ENCODE assay signal across 2 cellular contexts in genomic region chr4:150974251-150974640, GRCh38.
TF ChIP-seq lines count a peak whose summit lies in the region.

No MANE protein-coding gene starts in this region.

TF ChIP-seq in HepG2, 621 proteins besides CTCF, POLR2A, EP300 and RAD21 (continues in another document):
- TF ChIP-seq ZNF83 (CRISPR knock-in tag; IDR thresholded peaks at IDR 0.05; ENCODE audit: borderline replicate concordance) (no peak), ATF3 (CRISPR knock-in tag; IDR thresholded peaks at IDR 0.05) (no peak), ZNF775 (CRISPR knock-in tag; IDR thresholded peaks at IDR 0.05; ENCODE audit: borderline replicate concordance) (no peak), AHDC1 (CRISPR knock-in tag; IDR thresholded peaks at IDR 0.05; ENCODE audit: borderline replicate concordance) (peak; percentile 5; the same call in 1 of the 2 replicates), E2F1 (CRISPR knock-in tag; IDR thresholded peaks at IDR 0.05) (no peak), REPIN1 (CRISPR knock-in tag; IDR thresholded peaks at IDR 0.05; ENCODE audit: borderline replicate concordance, low read depth) (no peak), ZNF558 (CRISPR knock-in tag; IDR thresholded peaks at IDR 0.05; ENCODE audit: borderline replicate concordance) (no peak), SOX6 (IDR thresholded peaks at IDR 0.05) (no peak), SOX6 (CRISPR knock-in tag; IDR thresholded peaks at IDR 0.05) (peak; percentile 44; the same call in 1 of the 2 replicates), SIX4 (CRISPR knock-in tag; IDR thresholded peaks at IDR 0.05) (peak; percentile 11; the same call in 1 of the 2 replicates), NFATC3 (CRISPR knock-in tag; IDR thresholded peaks at IDR 0.05) (no peak), PCBP1 (IDR thresholded peaks at IDR 0.05; ENCODE audit: borderline replicate concordance, low read depth, low read length) (no peak), PHF5A (CRISPR knock-in tag; IDR thresholded peaks at IDR 0.05; ENCODE audit: low read depth, unreplicated experiment) (peak; percentile 19), PHF20 (CRISPR knock-in tag; IDR thresholded peaks at IDR 0.05) (no peak), RFX3 (CRISPR knock-in tag; IDR thresholded peaks at IDR 0.05) (no peak), RCOR2 (CRISPR knock-in tag; IDR thresholded peaks at IDR 0.05) (0 out of 2 replicates have a peak, but pooled peaks have one; percentile 6), CC2D1A (CRISPR knock-in tag; IDR thresholded peaks at IDR 0.05) (no peak), ZNF678 (CRISPR knock-in tag; IDR thresholded peaks at IDR 0.05) (no peak), ZBTB38 (CRISPR knock-in tag; IDR thresholded peaks at IDR 0.05) (no peak), TBX2 (CRISPR knock-in tag; IDR thresholded peaks at IDR 0.05; ENCODE audit: borderline replicate concordance) (0 out of 2 replicates have a peak, but pooled peaks have one; percentile 4), ZBTB25 (CRISPR knock-in tag; IDR thresholded peaks at IDR 0.05) (0 out of 2 replicates have a peak, but pooled peaks have one; percentile 7), CHD4 (IDR thresholded peaks at IDR 0.05; ENCODE audit: borderline replicate concordance, low read length) (peak; percentile 45; the same call in 1 of the 2 replicates), ZSCAN9 (CRISPR knock-in tag; IDR thresholded peaks at IDR 0.05; ENCODE audit: borderline replicate concordance) (0 out of 2 replicates have a peak, but pooled peaks have one; percentile 41), ZNF724P (CRISPR knock-in tag; IDR thresholded peaks at IDR 0.05; ENCODE audit: borderline replicate concordance) (no peak), TEAD3 (CRISPR knock-in tag; optimal IDR thresholded peaks at IDR 0.05; ENCODE audit: borderline replicate concordance) (peak; percentile 49)

TF ChIP-seq in K562, 482 proteins besides CTCF, POLR2A, EP300 and RAD21:
- TF ChIP-seq CBFB (CRISPR knock-in tag; IDR thresholded peaks at IDR 0.05) (no peak), ZFX (CRISPR knock-in tag; IDR thresholded peaks at IDR 0.05) (0 out of 2 replicates have a peak, but pooled peaks have one; percentile 5)
